In genomic region chr10:306654-307185, GRCh38 we compare ENCODE assay signal across 1 cellular context.
TF ChIP-seq lines count a peak whose summit lies in the region.

No MANE protein-coding gene starts in this region.

TF ChIP-seq in HepG2, 621 proteins besides CTCF, POLR2A, EP300 and RAD21 (continued from another document and continues in another):
- TF ChIP-seq THYN1 (CRISPR knock-in tag; IDR thresholded peaks at IDR 0.05; ENCODE audit: borderline replicate concordance, low read depth) (no peak), PHF21A (CRISPR knock-in tag; IDR thresholded peaks at IDR 0.05) (no peak), NONO (IDR thresholded peaks at IDR 0.05) (no peak), NONO (CRISPR knock-in tag; conservative IDR thresholded peaks at IDR 0.05) (no peak), BCLAF1 (IDR thresholded peaks at IDR 0.05) (no peak), JARID2 (CRISPR knock-in tag; IDR thresholded peaks at IDR 0.05; ENCODE audit: insufficient replicate concordance) (no peak), ZC3H4 (CRISPR knock-in tag; IDR thresholded peaks at IDR 0.05; ENCODE audit: borderline replicate concordance) (no peak), HNRNPUL1 (IDR thresholded peaks at IDR 0.05; ENCODE audit: low read depth, low read length) (no peak), POGK (CRISPR knock-in tag; conservative IDR thresholded peaks at IDR 0.05) (no peak), E2F2 (CRISPR knock-in tag; IDR thresholded peaks at IDR 0.05; ENCODE audit: borderline replicate concordance) (no peak), PITX1 (CRISPR knock-in tag; IDR thresholded peaks at IDR 0.05) (no peak), ZMYM2 (CRISPR knock-in tag; IDR thresholded peaks at IDR 0.05) (no peak), ZNF34 (CRISPR knock-in tag; IDR thresholded peaks at IDR 0.05; ENCODE audit: borderline replicate concordance) (no peak), AFF4 (CRISPR knock-in tag; IDR thresholded peaks at IDR 0.05) (no peak), NR2F1 (CRISPR knock-in tag; IDR thresholded peaks at IDR 0.05) (0 out of 4 replicates have a peak, but pooled peaks of 1 of the 2 experiments have one; percentile 21), ATM (IDR thresholded peaks at IDR 0.05; ENCODE audit: borderline replicate concordance) (no peak), HNF4A (CRISPR knock-in tag; IDR thresholded peaks at IDR 0.05) (peak; percentile 84), ELF1 (CRISPR knock-in tag; IDR thresholded peaks at IDR 0.05) (no peak), TOE1 (CRISPR knock-in tag; IDR thresholded peaks at IDR 0.05) (no peak), ZGPAT (CRISPR knock-in tag; IDR thresholded peaks at IDR 0.05) (no peak), ZSCAN29 (CRISPR knock-in tag; conservative IDR thresholded peaks at IDR 0.05) (no peak), TARDBP (CRISPR knock-in tag; IDR thresholded peaks at IDR 0.05) (peak; percentile 31; the same call in 1 of the 2 replicates), MEIS2 (CRISPR knock-in tag; IDR thresholded peaks at IDR 0.05) (0 out of 2 replicates have a peak, but pooled peaks have one; percentile 45), NFE2 (CRISPR knock-in tag; IDR thresholded peaks at IDR 0.05) (no peak), MAFK (conservative IDR thresholded peaks at IDR 0.05 in 1 of 2, IDR thresholded peaks at IDR 0.05 in 1 of 2; ENCODE audit: low read length in 2 of 2) (no peak), ZNF720 (CRISPR knock-in tag; IDR thresholded peaks at IDR 0.05) (no peak), DNMT3B (CRISPR knock-in tag; conservative IDR thresholded peaks at IDR 0.05) (no peak), UBTF (CRISPR knock-in tag; IDR thresholded peaks at IDR 0.05) (0 out of 2 replicates have a peak, but pooled peaks have one; percentile 45), SRSF4 (IDR thresholded peaks at IDR 0.05; ENCODE audit: low read depth, low read length, poor library complexity, severe bottlenecking) (no peak), ZNF160 (CRISPR knock-in tag; IDR thresholded peaks at IDR 0.05) (no peak), MED1 (CRISPR knock-in tag; IDR thresholded peaks at IDR 0.05) (no peak; the same call in 1 of the 2 replicates), THAP11 (CRISPR knock-in tag; IDR thresholded peaks at IDR 0.05) (no peak), HOMEZ (CRISPR knock-in tag; IDR thresholded peaks at IDR 0.05; ENCODE audit: low read depth) (no peak), SOX13 (IDR thresholded peaks at IDR 0.05) (no peak), SOX13 (CRISPR knock-in tag; conservative IDR thresholded peaks at IDR 0.05 in 1 of 2, IDR thresholded peaks at IDR 0.05 in 1 of 2) (no peak), RFX3 (CRISPR knock-in tag; IDR thresholded peaks at IDR 0.05) (no peak), ZC3H13 (CRISPR knock-in tag; IDR thresholded peaks at IDR 0.05) (no peak), ZNF414 (CRISPR knock-in tag; IDR thresholded peaks at IDR 0.05) (no peak), GABPB1 (CRISPR knock-in tag; IDR thresholded peaks at IDR 0.05) (no peak), KDM5A (IDR thresholded peaks at IDR 0.05; ENCODE audit: borderline replicate concordance, low read length) (no peak), ZFX (CRISPR knock-in tag; IDR thresholded peaks at IDR 0.05; ENCODE audit: low read depth) (0 out of 2 replicates have a peak, but pooled peaks have one; percentile 33), RBAK (CRISPR knock-in tag; IDR thresholded peaks at IDR 0.05) (no peak)
- TF ChIP-seq, protein P1, sequence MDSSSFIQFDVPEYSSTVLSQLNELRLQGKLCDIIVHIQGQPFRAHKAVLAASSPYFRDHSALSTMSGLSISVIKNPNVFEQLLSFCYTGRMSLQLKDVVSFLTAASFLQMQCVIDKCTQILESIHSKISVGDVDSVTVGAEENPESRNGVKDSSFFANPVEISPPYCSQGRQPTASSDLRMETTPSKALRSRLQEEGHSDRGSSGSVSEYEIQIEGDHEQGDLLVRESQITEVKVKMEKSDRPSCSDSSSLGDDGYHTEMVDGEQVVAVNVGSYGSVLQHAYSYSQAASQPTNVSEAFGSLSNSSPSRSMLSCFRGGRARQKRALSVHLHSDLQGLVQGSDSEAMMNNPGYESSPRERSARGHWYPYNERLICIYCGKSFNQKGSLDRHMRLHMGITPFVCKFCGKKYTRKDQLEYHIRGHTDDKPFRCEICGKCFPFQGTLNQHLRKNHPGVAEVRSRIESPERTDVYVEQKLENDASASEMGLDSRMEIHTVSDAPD (CRISPR knock-in tag; IDR thresholded peaks at IDR 0.05): 0 out of 2 replicates have a peak, but pooled peaks have one; percentile 17
- TF ChIP-seq, protein P2, sequence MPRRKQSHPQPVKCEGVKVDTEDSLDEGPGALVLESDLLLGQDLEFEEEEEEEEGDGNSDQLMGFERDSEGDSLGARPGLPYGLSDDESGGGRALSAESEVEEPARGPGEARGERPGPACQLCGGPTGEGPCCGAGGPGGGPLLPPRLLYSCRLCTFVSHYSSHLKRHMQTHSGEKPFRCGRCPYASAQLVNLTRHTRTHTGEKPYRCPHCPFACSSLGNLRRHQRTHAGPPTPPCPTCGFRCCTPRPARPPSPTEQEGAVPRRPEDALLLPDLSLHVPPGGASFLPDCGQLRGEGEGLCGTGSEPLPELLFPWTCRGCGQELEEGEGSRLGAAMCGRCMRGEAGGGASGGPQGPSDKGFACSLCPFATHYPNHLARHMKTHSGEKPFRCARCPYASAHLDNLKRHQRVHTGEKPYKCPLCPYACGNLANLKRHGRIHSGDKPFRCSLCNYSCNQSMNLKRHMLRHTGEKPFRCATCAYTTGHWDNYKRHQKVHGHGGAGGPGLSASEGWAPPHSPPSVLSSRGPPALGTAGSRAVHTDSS (CRISPR knock-in tag; conservative IDR thresholded peaks at IDR 0.05): no peak
